ENCODE assay signal across 1 cellular context in the genomic region with DNA sequence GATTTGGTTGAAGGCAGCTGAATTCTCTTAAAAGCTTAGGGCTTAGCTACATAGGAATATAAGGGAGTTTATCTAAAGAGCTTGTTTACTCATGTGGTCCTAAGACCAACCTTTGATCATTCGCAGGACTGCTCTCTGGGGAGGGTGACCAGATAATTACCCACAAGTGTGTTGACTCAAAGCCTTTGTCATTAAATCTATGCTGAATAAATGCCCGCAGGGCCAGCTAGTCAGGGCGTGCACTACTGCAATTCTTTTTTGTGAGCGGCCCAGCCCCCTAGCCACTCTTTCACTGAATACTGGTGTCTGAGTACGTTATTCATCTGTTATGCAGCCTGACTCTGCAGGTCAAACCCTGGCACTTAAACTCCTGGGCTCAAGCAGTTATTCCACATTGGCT.
TF ChIP-seq lines count a peak whose summit lies in the region.

No MANE protein-coding gene starts in this region.

TF ChIP-seq in A549, 52 proteins besides CTCF, POLR2A, EP300 and RAD21 (continued from another document):
- TF ChIP-seq, protein P1, sequence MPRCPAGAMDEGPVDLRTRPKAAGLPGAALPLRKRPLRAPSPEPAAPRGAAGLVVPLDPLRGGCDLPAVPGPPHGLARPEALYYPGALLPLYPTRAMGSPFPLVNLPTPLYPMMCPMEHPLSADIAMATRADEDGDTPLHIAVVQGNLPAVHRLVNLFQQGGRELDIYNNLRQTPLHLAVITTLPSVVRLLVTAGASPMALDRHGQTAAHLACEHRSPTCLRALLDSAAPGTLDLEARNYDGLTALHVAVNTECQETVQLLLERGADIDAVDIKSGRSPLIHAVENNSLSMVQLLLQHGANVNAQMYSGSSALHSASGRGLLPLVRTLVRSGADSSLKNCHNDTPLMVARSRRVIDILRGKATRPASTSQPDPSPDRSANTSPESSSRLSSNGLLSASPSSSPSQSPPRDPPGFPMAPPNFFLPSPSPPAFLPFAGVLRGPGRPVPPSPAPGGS (IDR thresholded peaks at IDR 0.05), result no peak
- no peak for TF ChIP-seq NPAS2 (CRISPR knock-in tag; IDR thresholded peaks at IDR 0.05; ENCODE audit: borderline replicate concordance)
- TF ChIP-seq ESRRA (IDR thresholded peaks at IDR 0.05; ENCODE audit: borderline replicate concordance, low read length), result no peak
- no peak for TF ChIP-seq CEBPB (IDR thresholded peaks at IDR 0.05)
- TF ChIP-seq ZFP36 (IDR thresholded peaks at IDR 0.05; ENCODE audit: borderline replicate concordance, partially characterized antibody), result no peak
- TF ChIP-seq SREBF2 (IDR thresholded peaks at IDR 0.05), result no peak
- TF ChIP-seq CHD2 (IDR thresholded peaks at IDR 0.05; ENCODE audit: low read length, partially characterized antibody), result no peak
- no peak for TF ChIP-seq JUN (IDR thresholded peaks at IDR 0.05)
- no peak for TF ChIP-seq MYC (IDR thresholded peaks at IDR 0.05; ENCODE audit: borderline replicate concordance, low read length)
- no peak for TF ChIP-seq SMC3 (IDR thresholded peaks at IDR 0.05)
- no peak for TF ChIP-seq KDM1A (IDR thresholded peaks at IDR 0.05; ENCODE audit: low read depth)
- TF ChIP-seq KDM5A (IDR thresholded peaks at IDR 0.05), result no peak
- TF ChIP-seq FOXS1 (CRISPR knock-in tag; IDR thresholded peaks at IDR 0.05), result no peak
- TF ChIP-seq JUNB (IDR thresholded peaks at IDR 0.05), result no peak
- no peak for TF ChIP-seq NFE2L2 (conservative IDR thresholded peaks at IDR 0.05; ENCODE audit: low read length)
- TF ChIP-seq, protein P2, sequence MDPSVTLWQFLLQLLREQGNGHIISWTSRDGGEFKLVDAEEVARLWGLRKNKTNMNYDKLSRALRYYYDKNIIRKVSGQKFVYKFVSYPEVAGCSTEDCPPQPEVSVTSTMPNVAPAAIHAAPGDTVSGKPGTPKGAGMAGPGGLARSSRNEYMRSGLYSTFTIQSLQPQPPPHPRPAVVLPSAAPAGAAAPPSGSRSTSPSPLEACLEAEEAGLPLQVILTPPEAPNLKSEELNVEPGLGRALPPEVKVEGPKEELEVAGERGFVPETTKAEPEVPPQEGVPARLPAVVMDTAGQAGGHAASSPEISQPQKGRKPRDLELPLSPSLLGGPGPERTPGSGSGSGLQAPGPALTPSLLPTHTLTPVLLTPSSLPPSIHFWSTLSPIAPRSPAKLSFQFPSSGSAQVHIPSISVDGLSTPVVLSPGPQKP (IDR thresholded peaks at IDR 0.05; ENCODE audit: low read depth, low read length), result no peak
- TF ChIP-seq EHF (CRISPR knock-in tag; IDR thresholded peaks at IDR 0.05), result no peak
- TF ChIP-seq, protein P3, sequence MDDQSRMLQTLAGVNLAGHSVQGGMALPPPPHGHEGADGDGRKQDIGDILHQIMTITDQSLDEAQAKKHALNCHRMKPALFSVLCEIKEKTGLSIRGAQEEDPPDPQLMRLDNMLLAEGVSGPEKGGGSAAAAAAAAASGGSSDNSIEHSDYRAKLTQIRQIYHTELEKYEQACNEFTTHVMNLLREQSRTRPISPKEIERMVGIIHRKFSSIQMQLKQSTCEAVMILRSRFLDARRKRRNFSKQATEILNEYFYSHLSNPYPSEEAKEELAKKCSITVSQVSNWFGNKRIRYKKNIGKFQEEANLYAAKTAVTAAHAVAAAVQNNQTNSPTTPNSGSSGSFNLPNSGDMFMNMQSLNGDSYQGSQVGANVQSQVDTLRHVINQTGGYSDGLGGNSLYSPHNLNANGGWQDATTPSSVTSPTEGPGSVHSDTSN (IDR thresholded peaks at IDR 0.05), result no peak
